1 cellular context compared by ENCODE assay signal in genomic region chr3:12868039-12869024, GRCh38.
A peak's percentile ranks its signal among the peaks of the same experiment; 100 is the strongest.
TF ChIP-seq lines count a peak whose summit lies in the region.

No MANE protein-coding gene starts in this region.

TF ChIP-seq in K562, 482 proteins besides CTCF, POLR2A, EP300 and RAD21 (continued from another document and continues in another):
- no peak for TF ChIP-seq IRF9 (tag; IDR thresholded peaks at IDR 0.05)
- no peak for TF ChIP-seq CAMTA2 (CRISPR knock-in tag; conservative IDR thresholded peaks at IDR 0.05)
- peak; percentile 47; the same call in 1 of the 2 replicates for TF ChIP-seq PHF8 (IDR thresholded peaks at IDR 0.05; ENCODE audit: borderline replicate concordance, low read length)
- TF ChIP-seq TCFL5 (CRISPR knock-in tag; conservative IDR thresholded peaks at IDR 0.05) = no peak
- TF ChIP-seq PHF21A (IDR thresholded peaks at IDR 0.05; ENCODE audit: borderline replicate concordance, low read depth) = no peak; the same call in 1 of the 2 replicates
- peak; percentile 58; the same call in 1 of the 2 replicates for TF ChIP-seq HES1 (IDR thresholded peaks at IDR 0.05; ENCODE audit: low read depth)
- 0 out of 2 replicates have a peak, but pooled peaks have one; percentile 55 for TF ChIP-seq SMAD3 (CRISPR knock-in tag; conservative IDR thresholded peaks at IDR 0.05)
- no peak for TF ChIP-seq ZNF146 (CRISPR knock-in tag; IDR thresholded peaks at IDR 0.05; ENCODE audit: unreplicated experiment)
- peak; percentile 85 for TF ChIP-seq USF2 (CRISPR knock-in tag; IDR thresholded peaks at IDR 0.05)
- TF ChIP-seq ZBTB7A (IDR thresholded peaks at IDR 0.05; ENCODE audit: borderline replicate concordance, control insufficient read depth, low read depth, low read length) = peak; percentile 18
- peak; percentile 64 to 79; a peak in 3 of 4 replicates for TF ChIP-seq KDM1A (IDR thresholded peaks at IDR 0.05)
- TF ChIP-seq GABPA (tag; conservative IDR thresholded peaks at IDR 0.05; ENCODE audit: low read depth) = no peak; the same call in 1 of the 2 replicates
- TF ChIP-seq GMEB1 (CRISPR knock-in tag; IDR thresholded peaks at IDR 0.05) = no peak
- peak; percentile 34; the same call in 1 of the 2 replicates for TF ChIP-seq JUNB (CRISPR knock-in tag; conservative IDR thresholded peaks at IDR 0.05)
- TF ChIP-seq PHF20 (IDR thresholded peaks at IDR 0.05; ENCODE audit: partially characterized antibody) = peak; percentile 41
- TF ChIP-seq SMARCA5 (IDR thresholded peaks at IDR 0.05) = peak; percentile 85
- no peak for TF ChIP-seq FOXM1 (IDR thresholded peaks at IDR 0.05; ENCODE audit: low read depth)
- peak; percentile 82; the same call in 1 of the 2 replicates for TF ChIP-seq FOXM1 (CRISPR knock-in tag; IDR thresholded peaks at IDR 0.05; ENCODE audit: low read depth)
- peak; percentile 38; the same call in 1 of the 2 replicates for TF ChIP-seq CREB3 (tag; conservative IDR thresholded peaks at IDR 0.05; ENCODE audit: low read depth)
- TF ChIP-seq MEF2D (tag; conservative IDR thresholded peaks at IDR 0.05; ENCODE audit: low read depth) = peak; percentile 12; the same call in 1 of the 2 replicates
- TF ChIP-seq USF1 (CRISPR knock-in tag; IDR thresholded peaks at IDR 0.05) = peak; percentile 96
- TF ChIP-seq ETV1 (tag; conservative IDR thresholded peaks at IDR 0.05; ENCODE audit: low read depth) = peak; percentile 40; the same call in 1 of the 2 replicates
- 0 out of 2 replicates have a peak, but pooled peaks have one; percentile 58 for TF ChIP-seq ZNF395 (CRISPR knock-in tag; IDR thresholded peaks at IDR 0.05)
- TF ChIP-seq MGA (IDR thresholded peaks at IDR 0.05) = peak; percentile 84
- TF ChIP-seq SMAD4 (CRISPR knock-in tag; conservative IDR thresholded peaks at IDR 0.05) = peak; percentile 73
- peak; percentile 79 for TF ChIP-seq THAP12 (CRISPR knock-in tag; IDR thresholded peaks at IDR 0.05)
- peak; percentile 92 for TF ChIP-seq PKNOX1 (IDR thresholded peaks at IDR 0.05)
- TF ChIP-seq ELK3 (CRISPR knock-in tag; IDR thresholded peaks at IDR 0.05) = no peak
- peak; percentile 79 for TF ChIP-seq ARID1B (IDR thresholded peaks at IDR 0.05)
- 0 out of 2 replicates have a peak, but pooled peaks have one; percentile 33 for TF ChIP-seq RNF2 (IDR thresholded peaks at IDR 0.05)
- no peak for TF ChIP-seq CREBBP (IDR thresholded peaks at IDR 0.05; ENCODE audit: low read depth, low read length)
